ENCODE assay signal across 1 cellular context in the genomic region with DNA sequence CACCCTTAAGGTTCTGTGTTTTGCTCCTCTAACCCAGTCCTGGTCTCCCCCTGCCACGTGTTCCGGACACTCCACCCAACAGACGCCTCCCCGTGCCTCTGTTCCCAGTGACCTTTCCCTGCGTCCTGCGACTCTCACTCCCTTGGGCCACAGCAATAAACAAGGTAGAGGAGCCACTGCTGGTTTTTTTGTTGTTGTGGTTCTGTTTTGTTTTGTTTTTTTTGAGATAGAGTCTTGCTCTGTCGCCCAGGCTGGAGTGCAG.
TF ChIP-seq lines count a peak whose summit lies in the region.

No MANE protein-coding gene starts in this region.

TF ChIP-seq in HepG2, 621 proteins besides CTCF, POLR2A, EP300 and RAD21:
- TF ChIP-seq ZNF670 (CRISPR knock-in tag; IDR thresholded peaks at IDR 0.05; ENCODE audit: borderline replicate concordance) (0 out of 2 replicates have a peak, but pooled peaks have one; percentile 69), POGZ (CRISPR knock-in tag; IDR thresholded peaks at IDR 0.05) (0 out of 2 replicates have a peak, but pooled peaks have one; percentile 7), ELF4 (CRISPR knock-in tag; IDR thresholded peaks at IDR 0.05; ENCODE audit: borderline replicate concordance) (peak; percentile 47; the same call in 1 of the 2 replicates), ZNF737 (CRISPR knock-in tag; IDR thresholded peaks at IDR 0.05; ENCODE audit: borderline replicate concordance) (0 out of 2 replicates have a peak, but pooled peaks have one; percentile 6), ZSCAN31 (CRISPR knock-in tag; IDR thresholded peaks at IDR 0.05; ENCODE audit: low read depth) (0 out of 2 replicates have a peak, but pooled peaks have one; percentile 19), ZNF747 (CRISPR knock-in tag; IDR thresholded peaks at IDR 0.05; ENCODE audit: borderline replicate concordance) (0 out of 2 replicates have a peak, but pooled peaks have one; percentile 31), MAX (IDR thresholded peaks at IDR 0.05) (peak; percentile 47; the same call in 1 of the 2 replicates), ZNF615 (CRISPR knock-in tag; IDR thresholded peaks at IDR 0.05; ENCODE audit: borderline replicate concordance) (no peak), ZSCAN21 (CRISPR knock-in tag; IDR thresholded peaks at IDR 0.05; ENCODE audit: borderline replicate concordance) (no peak), ARID4A (CRISPR knock-in tag; IDR thresholded peaks at IDR 0.05; ENCODE audit: borderline replicate concordance) (peak; percentile 1; the same call in 1 of the 2 replicates)
